ENCODE assay signal across 18 cellular contexts in genomic region chr3:68996356-68996995, GRCh38. TPM values are rescaled to one million over a fixed set of nuclear protein-coding genes. Genes with fewer than 3 reads are reported as not detected.
DNase-seq lines count a peak whose midpoint lies in the region; ATAC-seq, FAIRE-seq and TF ChIP-seq lines count a peak whose summit lies in the region.
"Had no signal": no experiment of that assay in that cellular context is flagged by ENCODE, and none has a peak within 500 bp of the region (broad histone marks: within the 10 kb centered on the region; RNA-seq: fewer than 3 reads in every experiment).

No MANE protein-coding gene starts in this region.

- H3K27me3 ChIP-seq in astrocyte (ENCODE audit: insufficient read depth, low read length) (no peaks in the 10 kb centered on the region), ascending aorta (no peaks in the 10 kb centered on the region), transverse colon (no peaks in the 10 kb centered on the region)
- H3K27me3 ChIP-seq: BLaER1 had no signal

- H3K4me1 ChIP-seq in astrocyte (ENCODE audit: insufficient read depth, low read length) (peaks cover 15% of the 10 kb centered on the region), ascending aorta (peaks cover 0 to 18% of the 10 kb centered on the region in 2 donors), transverse colon (no peaks in the 10 kb centered on the region)
- H3K4me1 ChIP-seq: BLaER1, parathyroid adenoma had no signal

- in situ Hi-C loops in transverse colon (cut with MboI; ENCODE audit: low pct_ligation_motif_present in 1 of 4, low pct_unique_long_range_greater_than_20kb in 1 of 4, low sequenced_read_pairs in 3 of 4), result no loop called here

- H2AFZ ChIP-seq in astrocyte (ENCODE audit: low read depth, low read length), result no peak overlapping the region
- H2AFZ ChIP-seq: parathyroid adenoma had no signal

- H3K9me3 Mint-ChIP-seq in astrocyte (ENCODE audit: unreplicated experiment), result no peaks in the 10 kb centered on the region
- H3K9me3 Mint-ChIP-seq: T-helper 1 cell treated with Interleukin-12 subunit alpha and Interleukin-12 subunit beta and Interleukin-4 antibody, amounts not matched to agents 30 μg/mL and 1 μg/mL, for 36 hours had no signal

- no peak for TF ChIP-seq EP300 in transverse colon (IDR thresholded peaks at IDR 0.05; ENCODE audit: low read depth)

- peak overlapping the region; percentile 41 for H3K4me2 ChIP-seq in astrocyte (ENCODE audit: low read length)
- H3K4me2 ChIP-seq: BLaER1, KMS-11 had no signal

- peak; percentile 53 to 82 for ATAC-seq in left cardiac atrium
- ATAC-seq: HCT116 had no signal

- 43 to 72% methylated on average over 2 to 8 of the region's 8 CpGs for WGBS in transverse colon (ENCODE audit: low coverage in 1 of 2), 2 donors

- no peaks in the 10 kb centered on the region for H3K27me3 Mint-ChIP-seq in astrocyte (ENCODE audit: low read depth, unreplicated experiment)

- no peak overlapping the region for H3K27ac ChIP-seq in astrocyte (ENCODE audit: low read depth, low read length)
- peak overlapping the region in 1 of 2 donors; percentile 17 for H3K27ac ChIP-seq in ascending aorta
- H3K27ac ChIP-seq in transverse colon, result no peak overlapping the region
- H3K27ac ChIP-seq: BLaER1, KMS-11, parathyroid adenoma had no signal

- H3K36me3 Mint-ChIP-seq in astrocyte (ENCODE audit: low read depth, unreplicated experiment), result peaks cover 46% of the 10 kb centered on the region

- H4K20me1 ChIP-seq in astrocyte (ENCODE audit: insufficient read depth, low read length), result peaks cover 15% of the 10 kb centered on the region
- H4K20me1 ChIP-seq: BLaER1 had no signal

- H3K79me2 ChIP-seq in astrocyte (ENCODE audit: insufficient read depth, low read length), result no peaks in the 10 kb centered on the region
- H3K79me2 ChIP-seq: parathyroid adenoma had no signal

- DNase-seq in A172 (ENCODE audit: low spot score) (peak; percentile 6), ELR (ENCODE audit: low read depth) (peak; percentile 12), astrocyte (ENCODE audit: low read depth) (peak; percentile 75), left cardiac atrium (no peak), NAMALWA (ENCODE audit: low spot score) (no peak), ascending aorta (ENCODE audit: low spot score in 2 of 2) (no peak), NCI-H1417 (lab: John Stamatoyannopoulos, UW) (no peak), transverse colon (no peak)
- DNase-seq: activated CD4-positive, alpha-beta T cell treated with anti-CD3 and anti-CD28 coated beads for 1 hour; foreskin melanocyte; NCI-H82; stimulated activated CD4-positive, alpha-beta T cell treated with anti-CD3 and anti-CD28 coated beads, Interleukin-12 subunit alpha, Interleukin-12 subunit beta, amount 100 ng/mL, for 4 hours had no signal

- H3K36me3 ChIP-seq in astrocyte (ENCODE audit: insufficient read depth, low read length) (peaks cover 26% of the 10 kb centered on the region), ascending aorta (peaks cover 53 to 71% of the 10 kb centered on the region in 2 donors), transverse colon (peaks cover 0 to 28% (median 2%) of the 10 kb centered on the region in 4 donors)

- no peak for FAIRE-seq in astrocyte (lab: Jason Lieb, UNC)

- intact Hi-C loops in left cardiac atrium (cut with DNase I), result no loop called here
- intact Hi-C loops in ascending aorta (cut with DNase I), result no loop called here
- intact Hi-C loops in transverse colon (cut with DNase I; ENCODE audit: low total_unique reads), result no loop called here

- H3K9me3 ChIP-seq in astrocyte (ENCODE audit: insufficient read depth, low read depth, low read length) (no peaks in the 10 kb centered on the region), ascending aorta (no peaks in the 10 kb centered on the region), transverse colon (no peaks in the 10 kb centered on the region)

- H3K4me1 Mint-ChIP-seq in astrocyte (ENCODE audit: low read depth, unreplicated experiment), result no peaks in the 10 kb centered on the region

- H3K4me3 ChIP-seq in astrocyte (ENCODE audit: insufficient read depth, low read depth, low read length) (no peak overlapping the region), ascending aorta (no peak overlapping the region), transverse colon (no peak overlapping the region)
- H3K4me3 ChIP-seq: BLaER1 had no signal

- no peak for TF ChIP-seq POLR2A in transverse colon (IDR thresholded peaks at IDR 0.05)

- H3K27ac Mint-ChIP-seq in astrocyte (ENCODE audit: unreplicated experiment), result no peak overlapping the region
- H3K27ac Mint-ChIP-seq: activated T-helper 1 cell treated with anti-CD3 and anti-CD28 coated beads, Interleukin-12 subunit alpha, Interleukin-12 subunit beta, Interleukin-2, Interleukin-4 antibody, amounts not matched to agents 30 ng/mL and 10 ng/mL and 1 ng/mL, durations not matched to agents 14 hours and 24 hours and 36 hours; T-helper 1 cell treated with Interleukin-12 subunit alpha and Interleukin-12 subunit beta and Interleukin-4 antibody, amounts not matched to agents 30 μg/mL and 1 μg/mL, for 36 hours had no signal

- H3K9ac ChIP-seq in astrocyte (ENCODE audit: low read length), result no peak overlapping the region
- H3K9ac ChIP-seq: BLaER1, KMS-11, parathyroid adenoma had no signal

- TF ChIP-seq CTCF in astrocyte (IDR thresholded peaks at IDR 0.05; ENCODE audit: insufficient read depth, low read depth, low read length) (no peak), ascending aorta (IDR thresholded peaks at IDR 0.05) (no peak), transverse colon (IDR thresholded peaks at IDR 0.05) (no peak)

- H3K4me3 Mint-ChIP-seq in astrocyte (ENCODE audit: unreplicated experiment), result no peak overlapping the region
- H3K4me3 Mint-ChIP-seq: activated T-helper 1 cell treated with anti-CD3 and anti-CD28 coated beads, Interleukin-12 subunit alpha, Interleukin-12 subunit beta, Interleukin-2, Interleukin-4 antibody, amounts not matched to agents 30 ng/mL and 10 ng/mL and 1 ng/mL, durations not matched to agents 14 hours and 24 hours and 36 hours; T-helper 1 cell treated with Interleukin-12 subunit alpha and Interleukin-12 subunit beta and Interleukin-4 antibody, amounts not matched to agents 30 μg/mL and 1 μg/mL, for 36 hours had no signal

RNA-seq across cellular contexts. Expression of gene EOGT, which starts 17.0 kb away (rescaled TPM):
- total RNA-seq in A172 (2014; rRNA removed; shearing (Covaris generic)), result 16.8 and 16.9 TPM in 2 replicates
- total RNA-seq in astrocyte (32.3 and 35.2 TPM in 2 replicates), left cardiac atrium (10 to 100 TPM; 34.8 to 58.9 TPM), ascending aorta (50.4 TPM), transverse colon (10 to 100 TPM; 12.0 to 22.4 (median 18.7) TPM)

RNA-seq across cellular contexts. Expression of gene TMF1, which starts 55.7 kb away (rescaled TPM):
- total RNA-seq in A172 (2014; rRNA removed; shearing (Covaris generic)), result 20.3 and 24.4 TPM in 2 replicates
- 46.0 and 46.8 TPM in 2 replicates for total RNA-seq in astrocyte
- 10 to 100 TPM; 21.4 to 29.6 TPM for total RNA-seq in left cardiac atrium
- total RNA-seq in ascending aorta, result 35.2 TPM
- 10 to 100 TPM; 15.5 to 53.2 (median 39.9) TPM for total RNA-seq in transverse colon

Comparison
In these comparisons a context has a peak if more than half of its experiments do, and no peak if none do; other contexts are left out.
1. DNase-seq: peak in A172 (single experiment), ELR (single experiment) and astrocyte (single experiment); none in left cardiac atrium (single experiment), NAMALWA (single experiment), ascending aorta (0 of 2), NCI-H1417 (0 of 3) and transverse colon (single experiment).